14 cellular contexts compared by ENCODE assay signal in genomic region chr5:115949096-115949495, GRCh38. TPM values are rescaled to one million over a fixed set of nuclear protein-coding genes. Genes with fewer than 3 reads are reported as not detected.
"Had no signal": no experiment of that assay in that cellular context is flagged by ENCODE, and none has a peak within 500 bp of the region (broad histone marks: within the 10 kb centered on the region; RNA-seq: fewer than 3 reads in every experiment).

No MANE protein-coding gene starts in this region.

- H3K27ac ChIP-seq: esophagus squamous epithelium, hepatocyte, lower lobe of right lung, tibial artery, vagina had no signal

- ATAC-seq: lower lobe of right lung had no signal

- DNase-seq: activated CD4-positive, alpha-beta T cell treated with anti-CD3 and anti-CD28 coated beads, Interleukin-2, amount 10 ng/mL, durations not matched to agents 7 days and 5 days; activated CD4-positive, CD25-positive, alpha-beta regulatory T cell; activated effector memory CD4-positive, alpha-beta T cell treated with Interleukin-2 at 50 U/mL for 16 hours; esophagus squamous epithelium; lower lobe of right lung; midbrain; naive B cell; T-helper 2 cell; tibial artery had no signal

- H3K9me3 ChIP-seq: esophagus squamous epithelium, lower lobe of right lung, tibial artery, vagina had no signal

- H3K4me3 ChIP-seq: esophagus squamous epithelium, hepatocyte, lower lobe of right lung, smooth muscle cell, tibial artery, vagina had no signal

- H3K36me3 ChIP-seq: esophagus squamous epithelium, lower lobe of right lung, tibial artery, vagina had no signal

- FAIRE-seq: bronchial epithelial cell, TTC549 had no signal

- H3K27me3 ChIP-seq: esophagus squamous epithelium, hepatocyte, tibial artery, vagina had no signal

- H3K4me1 ChIP-seq: esophagus squamous epithelium, lower lobe of right lung, tibial artery, vagina had no signal

RNA-seq across cellular contexts. Expression of gene LVRN, which starts 13.2 kb away (rescaled TPM):
- total RNA-seq: activated CD4-positive, alpha-beta T cell treated with anti-CD3 and anti-CD28 coated beads, Interleukin-2, amount 10 ng/mL, durations not matched to agents 7 days and 5 days had no signal
- polyA plus RNA-seq: hepatocyte had no signal
